In genomic region chr1:162060314-162060713, GRCh38 we compare ENCODE assay signal across 7 cellular contexts. TPM values are rescaled to one million over a fixed set of nuclear protein-coding genes. Genes with fewer than 3 reads are reported as not detected.
"Had no signal": no experiment of that assay in that cellular context is flagged by ENCODE, and none has a peak within 500 bp of the region (broad histone marks: within the 10 kb centered on the region; RNA-seq: fewer than 3 reads in every experiment).

No MANE protein-coding gene starts in this region.

- H3K4me2 ChIP-seq: GM23338 had no signal

- DNase-seq: H9, HCEC 1CT, HFFc6, IMR-90, KG1 had no signal

- H3K9me3 Mint-ChIP-seq: GM23338, H9, HFFc6 had no signal

- H3K4me3 Mint-ChIP-seq: GM23338, H9, HFFc6 had no signal

- H3K4me3 ChIP-seq: GM23338, K562 had no signal

- ATAC-seq: GM23338, K562 had no signal

- H3K27ac Mint-ChIP-seq: GM23338, H9, HFFc6 had no signal

RNA-seq across cellular contexts. Expression of gene OLFML2B, which starts 36.6 kb away (rescaled TPM):
- total RNA-seq: K562 had no signal
- polyA plus RNA-seq: K562 had no signal
